ENCODE assay signal across 8 cellular contexts in genomic region chr20:1299522-1299921, GRCh38. TPM values are rescaled to one million over a fixed set of nuclear protein-coding genes. Genes with fewer than 3 reads are reported as not detected.
DNase-seq lines count a peak whose midpoint lies in the region; ATAC-seq and TF ChIP-seq lines count a peak whose summit lies in the region.

No MANE protein-coding gene starts in this region.

- H3K27me3 Mint-ChIP-seq in activated naive CD4-positive, alpha-beta T cell treated with anti-CD3 and anti-CD28 coated beads for 36 hours (ENCODE audit: low read depth): no peaks in the 10 kb centered on the region
- H3K27me3 Mint-ChIP-seq in neural crest cell (ENCODE audit: low read depth): no peaks in the 10 kb centered on the region

- peak overlapping the region; percentile 89 for H3K27ac ChIP-seq in KOPT-K1 (ENCODE audit: low read depth, low read length, poor library complexity, severe bottlenecking)

- no peaks in the 10 kb centered on the region for H3K9me3 ChIP-seq in KOPT-K1 (ENCODE audit: insufficient read depth, low read length, poor library complexity, severe bottlenecking)

- peaks cover 3% of the 10 kb centered on the region for H3K36me3 Mint-ChIP-seq in activated naive CD4-positive, alpha-beta T cell treated with anti-CD3 and anti-CD28 coated beads for 36 hours (ENCODE audit: low read depth)
- H3K36me3 Mint-ChIP-seq in neural crest cell (ENCODE audit: low read depth): no peaks in the 10 kb centered on the region

- no peak overlapping the region for H3K4me3 Mint-ChIP-seq in activated naive CD4-positive, alpha-beta T cell treated with anti-CD3 and anti-CD28 coated beads for 36 hours
- no peak overlapping the region for H3K4me3 Mint-ChIP-seq in neural crest cell

- no peak overlapping the region for H3K27ac Mint-ChIP-seq in activated naive CD4-positive, alpha-beta T cell treated with anti-CD3 and anti-CD28 coated beads for 36 hours
- no peak overlapping the region for H3K27ac Mint-ChIP-seq in neural crest cell (ENCODE audit: unreplicated experiment)

- TF ChIP-seq CTCF in neural crest cell (conservative IDR thresholded peaks at IDR 0.05): peak; percentile 40

- CTCF ChIA-PET in activated naive CD4-positive, alpha-beta T cell treated with anti-CD3 and anti-CD28 coated beads for 36 hours (lab: Charles Lee): interaction anchor here (1.1 to 4.2 kb wide), 6 partner anchors 11 to 204 kb away, joined by 3 to 17 read pairs (median 4); no protein-coding TSS in a partner anchor

- H3K36me3 ChIP-seq in KOPT-K1 (ENCODE audit: insufficient read depth, low read length): no peaks in the 10 kb centered on the region; the same call in 1 of the 2 replicates

- no peaks in the 10 kb centered on the region for H3K9me3 Mint-ChIP-seq in activated naive CD4-positive, alpha-beta T cell treated with anti-CD3 and anti-CD28 coated beads for 36 hours
- H3K9me3 Mint-ChIP-seq in neural crest cell: no peaks in the 10 kb centered on the region

- no peak for ATAC-seq in HG02973 (IDR thresholded peaks at IDR 0.05; ENCODE audit: unreplicated experiment)

- peaks cover 21% of the 10 kb centered on the region for H3K4me1 Mint-ChIP-seq in activated naive CD4-positive, alpha-beta T cell treated with anti-CD3 and anti-CD28 coated beads for 36 hours (ENCODE audit: low read depth)
- no peaks in the 10 kb centered on the region for H3K4me1 Mint-ChIP-seq in neural crest cell

- intact Hi-C loops in activated naive CD4-positive, alpha-beta T cell treated with anti-CD3 and anti-CD28 coated beads for 36 hours (cut with micrococcal nuclease): no loop called here

- peak; percentile 18 for DNase-seq in ELF-1 (ENCODE audit: low read depth, low spot score)
- DNase-seq in activated naive CD4-positive, alpha-beta T cell treated with anti-CD3 and anti-CD28 coated beads for 36 hours: peak; percentile 52
- DNase-seq in neural crest cell (ENCODE audit: low read depth, low spot score): no peak
- DNase-seq in DMS79 (lab: John Stamatoyannopoulos, UW): no peak
- DNase-seq in kidney glomerular epithelial cell (lab: John Stamatoyannopoulos, UW): no peak
- DNase-seq in GOT3 (lab: John Stamatoyannopoulos, UW): no peak

RNA-seq across cellular contexts. Expression of gene SDCBP2, which starts 29.4 kb away (rescaled TPM):
- 1 to 10 TPM; 5.5 to 5.8 TPM for total RNA-seq in activated naive CD4-positive, alpha-beta T cell treated with anti-CD3 and anti-CD28 coated beads for 36 hours
- 1.6 and 2.4 TPM in 2 replicates for total RNA-seq in neural crest cell

RNA-seq across cellular contexts. Expression of gene SNPH, which starts 33.4 kb away (rescaled TPM):
- 1 to 10 TPM; 6.7 to 7.3 TPM for total RNA-seq in activated naive CD4-positive, alpha-beta T cell treated with anti-CD3 and anti-CD28 coated beads for 36 hours
- total RNA-seq in neural crest cell: 3.0 and 3.3 TPM in 2 replicates

Comparison
In these comparisons a context has a peak if more than half of its experiments do, and no peak if none do; other contexts are left out.
1. DNase-seq: peak in ELF-1 (single experiment) and activated naive CD4-positive, alpha-beta T cell treated with anti-CD3 and anti-CD28 coated beads for 36 hours (single experiment); none in neural crest cell (single experiment), DMS79 (single experiment), kidney glomerular epithelial cell (single experiment) and GOT3 (single experiment).